19 cellular contexts compared by ENCODE assay signal in genomic region chr17:50657627-50658026, GRCh38. TPM values are rescaled to one million over a fixed set of nuclear protein-coding genes. Genes with fewer than 3 reads are reported as not detected.
DNase-seq lines count a peak whose midpoint lies in the region; ATAC-seq, FAIRE-seq and TF ChIP-seq lines count a peak whose summit lies in the region.
"Had no signal": no experiment of that assay in that cellular context is flagged by ENCODE, and none has a peak within 500 bp of the region (broad histone marks: within the 10 kb centered on the region; RNA-seq: fewer than 3 reads in every experiment).

No MANE protein-coding gene starts in this region.

- no peak for DNase-seq in A549 (ENCODE audit: low read depth in 1 of 2, low spot score in 1 of 2)
- DNase-seq in HT-29 (ENCODE audit: low spot score) = peak; percentile 37
- no peak for DNase-seq in RWPE1 (ENCODE audit: low spot score)
- no peak for DNase-seq in mesendoderm
- DNase-seq in ascending aorta (ENCODE audit: low spot score in 2 of 2) = no peak
- DNase-seq in dorsolateral prefrontal cortex = no peak
- no peak for DNase-seq in NCI-H2107 (lab: John Stamatoyannopoulos, UW)
- DNase-seq in Right ventricle myocardium inferior (ENCODE audit: missing footprints) = no peak
- DNase-seq: 8988T; ACHN; Calu3; CD4-positive, CD25-positive, alpha-beta regulatory T cell; DMS79; H7 had no signal

- no peak overlapping the region for H2BK5ac ChIP-seq in mesendoderm (ENCODE audit: low read length)

- H3K4me2 ChIP-seq in A549 (no peak overlapping the region; the same call in 2 of the 3 replicates), mesendoderm (ENCODE audit: low read length) (no peak overlapping the region)
- H3K4me2 ChIP-seq: BLaER1 treated with 17β-estradiol and CSF1 and Interleukin-3, amounts not matched to agents 10 nM and 100 nM; GM23338 had no signal

- TF ChIP-seq CTCF in A549 (IDR thresholded peaks at IDR 0.05) (no peak), RWPE1 (conservative IDR thresholded peaks at IDR 0.05; ENCODE audit: low read depth) (no peak), ascending aorta (IDR thresholded peaks at IDR 0.05) (no peak), dorsolateral prefrontal cortex (IDR thresholded peaks at IDR 0.05 in 54 of 56, conservative IDR thresholded peaks at IDR 0.05 in 2 of 56; ENCODE audit: low read depth in 1 of 56, partially characterized antibody in 56 of 56) (no peak)

- no peak overlapping the region for H2BK15ac ChIP-seq in mesendoderm (replicated peaks; ENCODE audit: low read depth)

- TF ChIP-seq EP300 in A549 (IDR thresholded peaks at IDR 0.05) = no peak

- H3K79me1 ChIP-seq in mesendoderm (ENCODE audit: low read length) = no peaks in the 10 kb centered on the region

- no peak overlapping the region for H2BK120ac ChIP-seq in mesendoderm (ENCODE audit: low read depth, low read length)

- H3K4me3 ChIP-seq in A549 (no peak overlapping the region), mesendoderm (ENCODE audit: low read length) (no peak overlapping the region), ascending aorta (no peak overlapping the region), dorsolateral prefrontal cortex (no peak overlapping the region)
- H3K4me3 ChIP-seq: BLaER1 treated with 17β-estradiol and CSF1 and Interleukin-3, amounts not matched to agents 10 nM and 100 nM; GM23338 had no signal

- CTCF ChIA-PET in A549 (lab: Yijun Ruan, JAX) (interaction anchor here (32.5 to 52.6 kb wide), 2 partner anchors 25 to 35 kb away, joined by 783 to 2097 read pairs; partner anchors contain the start of gene ABCC3), RWPE1 (lab: Yijun Ruan, JAX) (interaction anchor here (0.6 kb wide), 1 partner anchor 101 kb away, joined by 3 read pairs; no protein-coding TSS in a partner anchor)

- H2AK5ac ChIP-seq in mesendoderm (ENCODE audit: low read length) = peak overlapping the region; percentile 43

- H3K27ac ChIP-seq in A549 (peak overlapping the region; percentile 98), RWPE1 (peak overlapping the region; percentile 85), mesendoderm (ENCODE audit: low read depth, low read length) (no peak overlapping the region), ascending aorta (no peak overlapping the region), dorsolateral prefrontal cortex (no peak overlapping the region)
- H3K27ac ChIP-seq: HL-60 had no signal

- no peak overlapping the region for H3K23ac ChIP-seq in mesendoderm (ENCODE audit: low read length)

- 86% methylated on average over 7 of the region's 7 CpGs for WGBS in A549 (ENCODE audit: missing lambda C conversion rate)
- WGBS in mesendoderm (ENCODE audit: extremely low coverage, insufficient coverage, low lambda C conversion rate) = no CpG with 5 or more reads among the region's 7 CpGs

- H3K36me3 ChIP-seq in mesendoderm (ENCODE audit: control insufficient read depth, insufficient read depth, low read length) (no peaks in the 10 kb centered on the region), ascending aorta (no peaks in the 10 kb centered on the region)
- H3K36me3 ChIP-seq: BLaER1 treated with 17β-estradiol and CSF1 and Interleukin-3, amounts not matched to agents 10 nM and 100 nM had no signal

- TF ChIP-seq RAD21 in A549 (conservative IDR thresholded peaks at IDR 0.05 in 1 of 2, IDR thresholded peaks at IDR 0.05 in 1 of 2) = no peak

- H3K27me3 ChIP-seq in mesendoderm (ENCODE audit: insufficient read depth, low read length, poor library complexity) (no peaks in the 10 kb centered on the region), ascending aorta (no peaks in the 10 kb centered on the region), dorsolateral prefrontal cortex (no peaks in the 10 kb centered on the region)
- H3K27me3 ChIP-seq: BLaER1 treated with 17β-estradiol and CSF1 and Interleukin-3, amounts not matched to agents 10 nM and 100 nM had no signal

- ATAC-seq in A549 (no peak), Right ventricle myocardium inferior (no peak)
- ATAC-seq: GM23338 had no signal

- FAIRE-seq in A549 (lab: Jason Lieb, UNC) = no peak
- FAIRE-seq: G401.6, GM12891 had no signal

- intact Hi-C loops in ascending aorta (cut with DNase I) = no loop called here
- intact Hi-C loops in dorsolateral prefrontal cortex (cut with DNase I) = no loop called here
- intact Hi-C loops in Right ventricle myocardium inferior (cut with DNase I) = no loop called here

- no peak overlapping the region for H4K5ac ChIP-seq in mesendoderm (ENCODE audit: low read length)

- no peak overlapping the region for H3K4ac ChIP-seq in mesendoderm (ENCODE audit: low read depth, low read length)

- no peak overlapping the region for H3K18ac ChIP-seq in mesendoderm (ENCODE audit: low read length)

- no peak overlapping the region for H3K9ac ChIP-seq in mesendoderm (ENCODE audit: low read length)

- H3K79me2 ChIP-seq in mesendoderm (ENCODE audit: control insufficient read depth, insufficient read depth, low read length) = no peaks in the 10 kb centered on the region

- H3K56ac ChIP-seq in mesendoderm (ENCODE audit: low read length) = no peak overlapping the region

- TF ChIP-seq POLR2A in A549 (IDR thresholded peaks at IDR 0.05; ENCODE audit: low read length) = no peak

- no peak overlapping the region for H4K8ac ChIP-seq in mesendoderm (ENCODE audit: low read depth, low read length)

- peaks cover 86% of the 10 kb centered on the region for H3K4me1 ChIP-seq in A549
- H3K4me1 ChIP-seq in mesendoderm (ENCODE audit: control insufficient read depth, low read depth, low read length) = peaks cover 4% of the 10 kb centered on the region
- peaks cover 18 to 37% of the 10 kb centered on the region in 2 donors for H3K4me1 ChIP-seq in ascending aorta

- POLR2A ChIA-PET in A549 (lab: Yijun Ruan, JAX) (interaction anchor here (6.3 kb wide), 1 partner anchor 19 kb away, joined by 237 read pairs; the partner anchor contains the start of gene ABCC3), RWPE1 (lab: Yijun Ruan, JAX; ENCODE audit: low non-redundant PET) (no interaction called here)

- H3K9me3 ChIP-seq in A549 (no peaks in the 10 kb centered on the region), ascending aorta (no peaks in the 10 kb centered on the region)

TF ChIP-seq in A549, 52 proteins besides CTCF, POLR2A, EP300 and RAD21:
- TF ChIP-seq POLR2AphosphoS2 (conservative IDR thresholded peaks at IDR 0.05; ENCODE audit: low read length) (no peak), GATA3 (IDR thresholded peaks at IDR 0.05; ENCODE audit: borderline replicate concordance) (no peak), JUN (IDR thresholded peaks at IDR 0.05) (no peak; a peak in 1 of 5 replicates), PHF8 (IDR thresholded peaks at IDR 0.05; ENCODE audit: borderline replicate concordance, low read depth) (no peak), ZFP36 (IDR thresholded peaks at IDR 0.05; ENCODE audit: borderline replicate concordance, partially characterized antibody) (no peak)
- TF ChIP-seq, protein P1, sequence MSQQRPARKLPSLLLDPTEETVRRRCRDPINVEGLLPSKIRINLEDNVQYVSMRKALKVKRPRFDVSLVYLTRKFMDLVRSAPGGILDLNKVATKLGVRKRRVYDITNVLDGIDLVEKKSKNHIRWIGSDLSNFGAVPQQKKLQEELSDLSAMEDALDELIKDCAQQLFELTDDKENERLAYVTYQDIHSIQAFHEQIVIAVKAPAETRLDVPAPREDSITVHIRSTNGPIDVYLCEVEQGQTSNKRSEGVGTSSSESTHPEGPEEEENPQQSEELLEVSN (IDR thresholded peaks at IDR 0.05; ENCODE audit: borderline replicate concordance, low read depth) = no peak

RNA-seq across cellular contexts. Expression of gene ABCC3, which starts 22.9 kb away (rescaled TPM):
- polyA plus RNA-seq in A549 (2011; rRNA removed) (342 and 442 TPM in 2 replicates), A549 (2017; fragmentation: RNase III; extraction: RNeasy Plus Mini Kit Qiagen cat#74134 plus additional on column Dnase treatment) (225 to 288 TPM (median 248 TPM) in 3 replicates)
- 157 and 189 TPM in 2 replicates for polyA plus RNA-seq in A549 (2012; cell fraction: cytosol; rRNA removed)
- polyA plus RNA-seq in A549 (2012; cell fraction: nucleus; rRNA removed) = 1,165 and 1,226 TPM in 2 replicates
- 586 and 639 TPM in 2 replicates for polyA minus RNA-seq in A549 (2011; rRNA and poly(A)+ RNA removed)
- total RNA-seq in HT-29 (2014; rRNA removed; shearing (Covaris generic)) = 286 and 313 TPM in 2 replicates
- polyA plus RNA-seq in mesendoderm (2013, experiment 1 of 2) = 0.13 TPM
- 0.15 TPM for polyA plus RNA-seq in mesendoderm (2013, experiment 2 of 2)
- total RNA-seq in ascending aorta (30.2 TPM), dorsolateral prefrontal cortex (1 to 10 TPM in 114 of 120 experiments, under 1 TPM in 6; 0.52 to 9.2 (median 2.7) TPM), Right ventricle myocardium inferior (0.68 TPM)
- total RNA-seq: GM23338 had no signal
- polyA plus RNA-seq: GM23338 had no signal

RNA-seq across cellular contexts. Expression of gene ANKRD40, which starts 50.1 kb away (rescaled TPM):
- polyA plus RNA-seq in A549 (2011; rRNA removed) = 68.5 and 84.3 TPM in 2 replicates
- 31.1 and 36.1 TPM in 2 replicates for polyA plus RNA-seq in A549 (2012; cell fraction: cytosol; rRNA removed)
- 20.0 and 27.7 TPM in 2 replicates for polyA plus RNA-seq in A549 (2012; cell fraction: nucleus; rRNA removed)
- polyA plus RNA-seq in A549 (2017; fragmentation: RNase III; extraction: RNeasy Plus Mini Kit Qiagen cat#74134 plus additional on column Dnase treatment) = 44.2 to 55.2 TPM (median 50.1 TPM) in 3 replicates
- polyA minus RNA-seq in A549 (2011; rRNA and poly(A)+ RNA removed) = 31.0 and 37.0 TPM in 2 replicates
- 14.0 and 14.2 TPM in 2 replicates for total RNA-seq in HT-29 (2014; rRNA removed; shearing (Covaris generic))
- 41.9 TPM for polyA plus RNA-seq in mesendoderm (2013, experiment 1 of 2)
- polyA plus RNA-seq in mesendoderm (2013, experiment 2 of 2) = 41.9 TPM
- total RNA-seq in ascending aorta = 35.4 TPM
- 100 to 1,000 TPM in 86 of 120 experiments, 10 to 100 TPM in 34; 68.8 to 245 (median 115) TPM for total RNA-seq in dorsolateral prefrontal cortex
- total RNA-seq in Right ventricle myocardium inferior = 60.9 TPM

Comparison
In these comparisons a context has a peak if more than half of its experiments do, and no peak if none do; other contexts are left out.
1. H3K27ac ChIP-seq: peak in A549 (2 of 2) and RWPE1 (single experiment); none in mesendoderm (single experiment), ascending aorta (0 of 2) and dorsolateral prefrontal cortex (0 of 59).